In the genomic region with DNA sequence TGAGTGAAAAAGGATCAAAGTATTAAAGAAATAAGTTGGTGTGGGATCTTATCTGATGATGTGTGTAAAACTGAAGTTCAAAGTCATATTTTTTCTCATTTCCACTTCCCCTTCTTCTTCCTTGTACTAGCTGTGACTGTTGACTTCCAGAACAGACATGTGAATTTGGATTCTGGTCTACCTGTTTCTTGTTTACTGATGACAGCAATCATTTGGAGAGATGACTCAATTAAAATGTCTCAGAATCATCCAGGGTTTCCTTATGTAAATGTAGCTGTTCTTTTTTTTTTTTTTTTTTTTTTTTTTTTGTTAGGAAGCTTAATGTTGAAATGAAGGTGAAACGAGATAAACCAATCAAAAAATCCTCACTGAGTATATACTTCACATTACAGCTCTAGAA, we compare ENCODE assay signal across 19 cellular contexts.
DNase-seq lines count a peak whose midpoint lies in the region; ATAC-seq, FAIRE-seq and TF ChIP-seq lines count a peak whose summit lies in the region.
"Had no signal": no experiment of that assay in that cellular context is flagged by ENCODE, and none has a peak within 500 bp of the region (broad histone marks: within the 10 kb centered on the region; RNA-seq: fewer than 3 reads in every experiment).

No MANE protein-coding gene starts in this region.

- intact Hi-C loops in lower lobe of right lung (cut with DNase I) = no loop called here

- H3K27me3 ChIP-seq in Karpas-422 (ENCODE audit: low read length) (no peaks in the 10 kb centered on the region), bronchial epithelial cell (ENCODE audit: control insufficient read depth, insufficient read depth, low read length) (no peaks in the 10 kb centered on the region), lower lobe of right lung (ENCODE audit: low read depth) (no peaks in the 10 kb centered on the region)
- H3K27me3 ChIP-seq: BLaER1 treated with 17β-estradiol and CSF1 and Interleukin-3, amounts not matched to agents 10 nM and 100 nM had no signal

- no peaks in the 10 kb centered on the region for H4K20me1 ChIP-seq in Karpas-422 (ENCODE audit: insufficient read depth, low read depth, low read length)
- H4K20me1 ChIP-seq: BLaER1 treated with 17β-estradiol and CSF1 and Interleukin-3, amounts not matched to agents 10 nM and 100 nM had no signal

- no peaks in the 10 kb centered on the region for H3K79me2 ChIP-seq in Karpas-422 (ENCODE audit: low read length)

- H3K4me1 ChIP-seq in Karpas-422 (ENCODE audit: low read length) = peaks cover 38% of the 10 kb centered on the region
- no peaks in the 10 kb centered on the region for H3K4me1 ChIP-seq in lower lobe of right lung
- H3K4me1 ChIP-seq: A549; BLaER1 treated with 17β-estradiol and CSF1 and Interleukin-3, amounts not matched to agents 10 nM and 100 nM; Caco-2 had no signal

- FAIRE-seq in bronchial epithelial cell (lab: Jason Lieb, UNC) = no peak
- FAIRE-seq: A549, G401.6, GM12891, GM19239 had no signal

- no peak overlapping the region for H3K4me3 ChIP-seq in Karpas-422 (ENCODE audit: low read length)
- H3K4me3 ChIP-seq in bronchial epithelial cell (ENCODE audit: low read depth, low read length) = no peak overlapping the region
- H3K4me3 ChIP-seq in lower lobe of right lung = no peak overlapping the region
- H3K4me3 ChIP-seq: A549; BLaER1 treated with 17β-estradiol and CSF1 and Interleukin-3, amounts not matched to agents 10 nM and 100 nM had no signal

- 0 out of 2 replicates have a peak, but pooled peaks cover 6% of the 10 kb centered on the region for H3K9me2 ChIP-seq in Karpas-422 (replicated peaks; ENCODE audit: insufficient read depth, low read length)

- no peak overlapping the region for H3K27ac ChIP-seq in Karpas-422 (ENCODE audit: low read length)
- peak overlapping the region; percentile 12 for H3K27ac ChIP-seq in epithelial cell of prostate
- no peak overlapping the region for H3K27ac ChIP-seq in lower lobe of right lung
- H3K27ac ChIP-seq: 22Rv1; A549; BLaER1 treated with 17β-estradiol and CSF1 and Interleukin-3, amounts not matched to agents 10 nM and 100 nM; C4-2B had no signal

- H3K9me3 ChIP-seq in Karpas-422 (ENCODE audit: low read length) (no peaks in the 10 kb centered on the region), lower lobe of right lung (no peaks in the 10 kb centered on the region)
- H3K9me3 ChIP-seq: A549; BLaER1 treated with 17β-estradiol and CSF1 and Interleukin-3, amounts not matched to agents 10 nM and 100 nM; Caco-2 had no signal

- H2AFZ ChIP-seq in Karpas-422 (ENCODE audit: low read length) = 0 out of 2 replicates have a peak overlapping the region, but pooled peaks have one; percentile 37

- no peaks in the 10 kb centered on the region for H3K36me3 ChIP-seq in Karpas-422 (ENCODE audit: insufficient read depth, low read length)
- no peaks in the 10 kb centered on the region for H3K36me3 ChIP-seq in bronchial epithelial cell (ENCODE audit: control insufficient read depth, insufficient read depth, low read length)
- no peaks in the 10 kb centered on the region for H3K36me3 ChIP-seq in lower lobe of right lung
- H3K36me3 ChIP-seq: BLaER1 treated with 17β-estradiol and CSF1 and Interleukin-3, amounts not matched to agents 10 nM and 100 nM had no signal

- TF ChIP-seq CTCF in bronchial epithelial cell (IDR thresholded peaks at IDR 0.05; ENCODE audit: insufficient read depth, low read length, severe bottlenecking) (no peak), lower lobe of right lung (IDR thresholded peaks at IDR 0.05) (no peak)

- H3K4me2 ChIP-seq in Karpas-422 (ENCODE audit: low read depth, low read length, poor library complexity, severe bottlenecking) = no peak overlapping the region
- H3K4me2 ChIP-seq: A549; BLaER1 treated with 17β-estradiol and CSF1 and Interleukin-3, amounts not matched to agents 10 nM and 100 nM had no signal

- H3K9ac ChIP-seq in Karpas-422 (ENCODE audit: low read length) = no peak overlapping the region
- H3K9ac ChIP-seq: BLaER1 treated with 17β-estradiol and CSF1 and Interleukin-3, amounts not matched to agents 10 nM and 100 nM had no signal

- no peak for DNase-seq in Karpas-422
- DNase-seq in bronchial epithelial cell (ENCODE audit: low read depth) = peak; percentile 74
- no peak for DNase-seq in epithelial cell of prostate (ENCODE audit: low read depth, low spot score)
- no peak for DNase-seq in lower lobe of right lung
- DNase-seq: AML-193; Caco-2; Calu3; CD4-positive, alpha-beta T cell; CD8-positive, alpha-beta T cell; DMS79 treated with DMSO at 0.1 percent for 48 hours; GF-D8 had no signal

- ATAC-seq in lower lobe of right lung (no peak), HG03159 (IDR thresholded peaks at IDR 0.05; ENCODE audit: unreplicated experiment) (no peak)
- ATAC-seq: A549; CD8-positive, alpha-beta T cell had no signal
